10 cellular contexts compared by ENCODE assay signal in genomic region chr10:24503627-24504320, GRCh38.
A peak's percentile ranks its signal among the peaks of the same experiment; 100 is the strongest.
DNase-seq lines count a peak whose midpoint lies in the region; ATAC-seq and TF ChIP-seq lines count a peak whose summit lies in the region.
"Had no signal": no experiment of that assay in that cellular context is flagged by ENCODE, and none has a peak within 500 bp of the region (broad histone marks: within the 10 kb centered on the region; RNA-seq: fewer than 3 reads in every experiment).

No MANE protein-coding gene starts in this region.

- H3K36me3 ChIP-seq in RWPE2 (ENCODE audit: low read depth), result peaks cover 61% of the 10 kb centered on the region
- H3K36me3 ChIP-seq in parathyroid adenoma (ENCODE audit: control insufficient read depth, insufficient read depth, low read length), result no peaks in the 10 kb centered on the region
- H3K36me3 ChIP-seq in CD8-positive, alpha-beta memory T cell (ENCODE audit: insufficient read depth, low read length), result no peaks in the 10 kb centered on the region

- no peaks in the 10 kb centered on the region for H3K36me3 Mint-ChIP-seq in CD8-positive, alpha-beta memory T cell

- H3K4me2 ChIP-seq in parathyroid adenoma (ENCODE audit: low read length), result no peak overlapping the region

- H3K9me3 ChIP-seq in RWPE2 (ENCODE audit: severe bottlenecking) (no peaks in the 10 kb centered on the region), parathyroid adenoma (ENCODE audit: control insufficient read depth, low read length) (no peaks in the 10 kb centered on the region)
- H3K9me3 ChIP-seq in CD8-positive, alpha-beta memory T cell (ENCODE audit: low read length), result no peaks in the 10 kb centered on the region

- POLR2A ChIA-PET in CD8-positive, alpha-beta memory T cell (lab: Charles Lee), result no interaction called here

- H3K9ac ChIP-seq in parathyroid adenoma, result no peak overlapping the region

- no peaks in the 10 kb centered on the region for H3K4me1 Mint-ChIP-seq in CD8-positive, alpha-beta memory T cell
- H3K4me1 Mint-ChIP-seq: naive thymus-derived CD8-positive, alpha-beta T cell; T-helper 17 cell had no signal

- DNase-seq in COLO829 (ENCODE audit: low spot score) (peak; percentile 21), RWPE2 (ENCODE audit: low spot score) (no peak), epithelial cell of esophagus (ENCODE audit: low read depth) (peak; percentile 72), amygdala (lab: John Stamatoyannopoulos, UW) (no peak)
- DNase-seq in CD8-positive, alpha-beta memory T cell, result no peak

- CTCF ChIA-PET in CD8-positive, alpha-beta memory T cell (lab: Charles Lee), result interaction anchor here (0.8 to 1.0 kb wide), 2 partner anchors 11 to 16 kb away, joined by 3 read pairs; no protein-coding TSS in a partner anchor

- H3K27me3 ChIP-seq in RWPE2 (ENCODE audit: insufficient read depth, poor library complexity, severe bottlenecking) (no peaks in the 10 kb centered on the region), parathyroid adenoma (ENCODE audit: control insufficient read depth, insufficient read depth, low read length) (no peaks in the 10 kb centered on the region)
- no peaks in the 10 kb centered on the region for H3K27me3 ChIP-seq in CD8-positive, alpha-beta memory T cell (ENCODE audit: insufficient read depth, low read length, poor library complexity, severe bottlenecking)

- no peak overlapping the region for H3K4me3 Mint-ChIP-seq in CD8-positive, alpha-beta memory T cell
- H3K4me3 Mint-ChIP-seq: naive thymus-derived CD8-positive, alpha-beta T cell; T-helper 17 cell had no signal

- peaks cover 4% of the 10 kb centered on the region for H3K79me2 ChIP-seq in parathyroid adenoma

- H3K4me3 ChIP-seq in RWPE2 (ENCODE audit: severe bottlenecking) (no peak overlapping the region), epithelial cell of esophagus (ENCODE audit: low read length) (no peak overlapping the region), parathyroid adenoma (ENCODE audit: low read depth, low read length) (no peak overlapping the region)
- H3K4me3 ChIP-seq in CD8-positive, alpha-beta memory T cell (ENCODE audit: low read length), result no peak overlapping the region

- H3K4me1 ChIP-seq in RWPE2 (ENCODE audit: insufficient read depth, poor library complexity, severe bottlenecking), result no peaks in the 10 kb centered on the region
- H3K4me1 ChIP-seq in parathyroid adenoma, result no peaks in the 10 kb centered on the region
- no peaks in the 10 kb centered on the region for H3K4me1 ChIP-seq in CD8-positive, alpha-beta memory T cell (ENCODE audit: insufficient read depth, low read length)

- TF ChIP-seq CTCF in RWPE2 (IDR thresholded peaks at IDR 0.05; ENCODE audit: poor library complexity, severe bottlenecking) (peak; percentile 85), epithelial cell of esophagus (IDR thresholded peaks at IDR 0.05; ENCODE audit: insufficient read depth, low read depth, low read length, missing control alignments) (peak; percentile 73), parathyroid adenoma (IDR thresholded peaks at IDR 0.05) (peak; percentile 83)

- H3K27ac ChIP-seq in RWPE2 (ENCODE audit: poor library complexity, severe bottlenecking), result no peak overlapping the region
- no peak overlapping the region for H3K27ac ChIP-seq in parathyroid adenoma
- no peak overlapping the region for H3K27ac ChIP-seq in CD8-positive, alpha-beta memory T cell (ENCODE audit: low read depth, low read length)

- peaks cover 3 to 18% of the 10 kb centered on the region in 2 donors for H3K27me3 Mint-ChIP-seq in CD8-positive, alpha-beta memory T cell

- H3K27ac Mint-ChIP-seq in CD8-positive, alpha-beta memory T cell, result no peak overlapping the region
- H3K27ac Mint-ChIP-seq: T-helper 17 cell had no signal

- ATAC-seq in GM18519 (IDR thresholded peaks at IDR 0.05; ENCODE audit: low FRiP score, unreplicated experiment) (peak; percentile 82), HG03432 (IDR thresholded peaks at IDR 0.05; ENCODE audit: unreplicated experiment) (peak; percentile 89), RWPE2 (ENCODE audit: low read depth) (peak; percentile 70)
- ATAC-seq: naive thymus-derived CD8-positive, alpha-beta T cell; T-helper 17 cell had no signal

- H3K9me3 Mint-ChIP-seq in CD8-positive, alpha-beta memory T cell, result peaks cover 0 to 5% (median 4%) of the 10 kb centered on the region in 5 donors

- no peak overlapping the region for H2AFZ ChIP-seq in parathyroid adenoma

Comparison
In these comparisons a context has a peak if more than half of its experiments do, and no peak if none do; other contexts are left out.
1. DNase-seq: peak in COLO829 (single experiment) and epithelial cell of esophagus (single experiment); none in RWPE2 (single experiment), CD8-positive, alpha-beta memory T cell (0 of 5) and amygdala (0 of 56).
2. Peak in every context shown above with its lines, with median percentiles within 50 percentile points of each other: ATAC-seq and CTCF ChIP-seq.